Comparison of ENCODE assay signal across 20 cellular contexts in the genomic region with DNA sequence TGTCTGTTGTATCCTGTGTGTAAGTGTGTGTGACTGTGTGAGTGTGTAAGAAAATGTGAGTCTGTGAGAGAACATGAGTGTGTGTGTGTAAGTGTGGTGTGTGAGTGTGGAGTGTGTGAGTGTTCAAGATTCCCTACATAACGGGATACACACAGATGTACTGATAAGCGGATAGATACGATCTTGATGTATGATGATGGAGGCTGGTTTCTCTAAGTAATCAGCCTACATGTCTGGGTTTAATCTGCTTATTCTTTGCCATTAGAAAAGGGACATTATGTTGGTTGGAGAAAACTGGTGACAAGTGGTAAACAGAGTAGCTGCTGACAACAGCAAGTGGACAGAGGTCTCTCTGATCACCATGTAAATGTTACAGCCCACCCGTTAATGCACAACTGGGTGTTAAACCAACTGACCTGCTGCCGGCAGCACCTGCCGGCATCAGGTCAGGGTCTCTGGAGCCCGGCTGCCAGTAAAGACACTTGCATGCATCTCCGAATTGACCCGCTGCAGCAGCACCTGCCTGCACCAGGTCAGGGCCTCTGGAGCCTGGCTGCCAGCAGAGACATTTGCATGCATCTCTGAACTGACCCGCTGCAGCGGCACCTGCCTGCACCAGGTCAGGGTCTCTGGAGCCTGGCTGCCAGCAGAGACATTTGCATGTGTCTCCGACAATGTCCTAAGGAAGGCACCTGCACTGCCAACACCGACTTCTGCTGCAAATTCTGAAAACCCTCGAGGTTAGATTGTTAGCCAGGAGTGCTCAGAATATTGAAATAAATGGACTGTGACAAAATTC.
A peak's percentile ranks its signal among the peaks of the same experiment; 100 is the strongest.
DNase-seq lines count a peak whose midpoint lies in the region; ATAC-seq and TF ChIP-seq lines count a peak whose summit lies in the region.
"Had no signal": no experiment of that assay in that cellular context is flagged by ENCODE, and none has a peak within 500 bp of the region (broad histone marks: within the 10 kb centered on the region; RNA-seq: fewer than 3 reads in every experiment).

No MANE protein-coding gene starts in this region.

- H3K4me1 ChIP-seq in DOHH2 (ENCODE audit: control insufficient read depth, low read length) (peaks cover 50% of the 10 kb centered on the region), neutrophil (ENCODE audit: control insufficient read depth in 1 of 2, insufficient read depth in 1 of 2, low read depth in 1 of 2, low read length in 1 of 2) (no peaks in the 10 kb centered on the region)
- H3K4me1 ChIP-seq: sigmoid colon, SJCRH30 had no signal

- no peaks in the 10 kb centered on the region for H3K9me2 ChIP-seq in DOHH2 (replicated peaks; ENCODE audit: control insufficient read depth, low read length)

- H4K20me1 ChIP-seq in DOHH2 (ENCODE audit: control insufficient read depth, insufficient read depth, low read depth, low read length) = no peaks in the 10 kb centered on the region

- peaks cover 5% of the 10 kb centered on the region; the same call in 1 of the 2 replicates for H3K79me2 ChIP-seq in DOHH2 (ENCODE audit: control insufficient read depth, low read length)

- peak; percentile 70 for ATAC-seq in HG02571 (IDR thresholded peaks at IDR 0.05; ENCODE audit: unreplicated experiment)
- ATAC-seq: K562 had no signal

- H3K27ac ChIP-seq in DOHH2 (ENCODE audit: low read depth, low read length) (peak overlapping the region; percentile 54), angular gyrus (ENCODE audit: low read depth, low read length) (peak overlapping the region; percentile 99), neutrophil (peak overlapping the region; percentile 3)
- H3K27ac ChIP-seq: HL-60, sigmoid colon, SJCRH30 had no signal

- DNase-seq in NOMO-1 treated with dmso at 0.1 percent for 144 hours (lab: John Stamatoyannopoulos, UW; ENCODE audit: unreplicated experiment) (no peak), HEK293T (ENCODE audit: extremely low spot score) (no peak), GM20000 (ENCODE audit: low spot score) (no peak)
- no peak for DNase-seq in activated naive CD4-positive, alpha-beta T cell treated with Interleukin-2 at 50 U/mL for 16 hours
- DNase-seq: activated CD4-positive, alpha-beta T cell treated with anti-CD3 and anti-CD28 coated beads, Interleukin-2, amount 50 U/mL, for 48 hours; amygdala; DMS53; erythroblast; NCI-H1092; NK-92 treated with Interleukin-12 subunit alpha and Interleukin-12 subunit beta, amount 100 ng/mL, for 24 hours; nucleus accumbens; sigmoid colon; SJCRH30 had no signal

- H3K4me3 ChIP-seq in DOHH2 (ENCODE audit: low read length) (peak overlapping the region; percentile 42), neutrophil (ENCODE audit: low read depth in 1 of 2, low read length in 1 of 2) (no peak overlapping the region)
- H3K4me3 ChIP-seq: K562, sigmoid colon, SJCRH30, tibial nerve had no signal

- H3F3A ChIP-seq in DOHH2 (ENCODE audit: control insufficient read depth, insufficient read depth) = peaks cover 5% of the 10 kb centered on the region; the same call in 1 of the 2 replicates

- H3K27me3 ChIP-seq in DOHH2 (ENCODE audit: control insufficient read depth, low read length) (no peaks in the 10 kb centered on the region), neutrophil (no peaks in the 10 kb centered on the region)
- H3K27me3 ChIP-seq: sigmoid colon, SJCRH30, tibial nerve had no signal

- no peak for TF ChIP-seq CTCF in DOHH2 (IDR thresholded peaks at IDR 0.05; ENCODE audit: low read depth, low read length, poor library complexity, severe bottlenecking)
- no peak for TF ChIP-seq CTCF in neutrophil (IDR thresholded peaks at IDR 0.05)
- no peak for TF ChIP-seq CTCF in GM20000 (IDR thresholded peaks at IDR 0.05; ENCODE audit: extremely low read depth, missing control alignments)

- POLR2A ChIA-PET in HEK293T (lab: Yijun Ruan, JAX) = no interaction called here

- CTCF ChIA-PET in HEK293T (lab: Yijun Ruan, JAX) = interaction anchor here (0.5 kb wide), 1 partner anchor 54 kb away, joined by 3 read pairs; no protein-coding TSS in a partner anchor

- H3K9me3 ChIP-seq in DOHH2 (ENCODE audit: control insufficient read depth, insufficient read depth, low read length) = peaks cover 3% of the 10 kb centered on the region; the same call in 1 of the 2 replicates
- no peaks in the 10 kb centered on the region for H3K9me3 ChIP-seq in neutrophil
- H3K9me3 ChIP-seq: sigmoid colon, SJCRH30, tibial nerve had no signal

- H3K4me2 ChIP-seq in DOHH2 (ENCODE audit: low read length) = peak overlapping the region; percentile 61

- H3K36me3 ChIP-seq in DOHH2 (ENCODE audit: control insufficient read depth, low read length) (peaks cover 11% of the 10 kb centered on the region), neutrophil (peaks cover 60% of the 10 kb centered on the region)
- H3K36me3 ChIP-seq: SJCRH30 had no signal

TF ChIP-seq in HEK293T, 16 proteins besides CTCF, POLR2A, EP300 and RAD21:
- TF ChIP-seq L3MBTL2 (conservative IDR thresholded peaks at IDR 0.05) (no peak), ARNT (IDR thresholded peaks at IDR 0.05) (no peak), FOXM1 (IDR thresholded peaks at IDR 0.05; ENCODE audit: borderline replicate concordance) (no peak), ZNF384 (IDR thresholded peaks at IDR 0.05) (no peak), SP1 (IDR thresholded peaks at IDR 0.05) (no peak), FOXA1 (IDR thresholded peaks at IDR 0.05) (no peak), FOXK2 (IDR thresholded peaks at IDR 0.05) (no peak), HDGF (IDR thresholded peaks at IDR 0.05; ENCODE audit: borderline replicate concordance) (no peak), TARDBP (IDR thresholded peaks at IDR 0.05) (no peak)
- TF ChIP-seq, protein P1, sequence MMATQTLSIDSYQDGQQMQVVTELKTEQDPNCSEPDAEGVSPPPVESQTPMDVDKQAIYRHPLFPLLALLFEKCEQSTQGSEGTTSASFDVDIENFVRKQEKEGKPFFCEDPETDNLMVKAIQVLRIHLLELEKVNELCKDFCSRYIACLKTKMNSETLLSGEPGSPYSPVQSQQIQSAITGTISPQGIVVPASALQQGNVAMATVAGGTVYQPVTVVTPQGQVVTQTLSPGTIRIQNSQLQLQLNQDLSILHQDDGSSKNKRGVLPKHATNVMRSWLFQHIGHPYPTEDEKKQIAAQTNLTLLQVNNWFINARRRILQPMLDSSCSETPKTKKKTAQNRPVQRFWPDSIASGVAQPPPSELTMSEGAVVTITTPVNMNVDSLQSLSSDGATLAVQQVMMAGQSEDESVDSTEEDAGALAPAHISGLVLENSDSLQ (IDR thresholded peaks at IDR 0.05) = no peak

Comparison
In these comparisons a context has a peak if more than half of its experiments do, and no peak if none do; other contexts are left out.
1. H3K27ac ChIP-seq: peak in every context shown above with its lines; median percentile 99 in angular gyrus; 54 in DOHH2; 3 in neutrophil.